19 cellular contexts compared by ENCODE assay signal in the genomic region with DNA sequence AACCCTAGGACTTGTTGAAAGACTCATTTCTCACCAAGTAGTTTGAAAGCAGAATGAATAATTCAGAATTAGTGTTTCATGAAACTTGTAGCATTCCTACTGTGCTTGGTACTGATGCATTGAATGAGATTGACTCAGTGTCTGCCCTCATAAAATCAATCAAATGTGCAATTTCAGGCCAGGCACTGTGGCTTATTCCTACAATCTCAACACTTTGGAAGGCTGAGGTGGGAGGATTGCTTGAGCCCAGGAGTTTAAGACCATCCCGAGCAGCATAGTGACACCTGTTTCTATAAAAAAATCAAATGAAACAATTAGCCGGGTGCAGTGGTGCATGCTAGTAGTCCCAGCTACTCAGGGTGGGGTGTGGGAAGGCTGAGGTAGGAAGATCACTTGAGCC.
"Had no signal": no experiment of that assay in that cellular context is flagged by ENCODE, and none has a peak within 500 bp of the region (broad histone marks: within the 10 kb centered on the region; RNA-seq: fewer than 3 reads in every experiment).

No MANE protein-coding gene starts in this region.

- H3K4me3 Mint-ChIP-seq: activated CD4-positive, alpha-beta memory T cell treated with anti-CD3 and anti-CD28 coated beads, Interleukin-2, amount 10 ng/mL, durations not matched to agents 7 days and 5 days; activated naive CD8-positive, alpha-beta T cell; naive thymus-derived CD4-positive, alpha-beta T cell; stimulated activated naive CD8-positive, alpha-beta T cell treated with anti-CD3 and anti-CD28 coated beads, Interleukin-15, amount 100 ng/mL, for 72 hours; T-cell had no signal

- H3K4me3 ChIP-seq: colonic mucosa, heart right ventricle, left lung, mucosa of descending colon, prostate gland, right lobe of liver, upper lobe of right lung had no signal

- H3K36me3 ChIP-seq: colonic mucosa, left lung, prostate gland, right lobe of liver, upper lobe of right lung had no signal

- H3K27ac Mint-ChIP-seq: activated CD4-positive, alpha-beta memory T cell treated with anti-CD3 and anti-CD28 coated beads, Interleukin-2, amount 10 ng/mL, durations not matched to agents 7 days and 5 days; activated naive CD8-positive, alpha-beta T cell; stimulated activated naive CD8-positive, alpha-beta T cell treated with anti-CD3 and anti-CD28 coated beads, Interleukin-15, amount 100 ng/mL, for 72 hours; T-cell had no signal

- DNase-seq: activated CD4-positive, alpha-beta memory T cell treated with anti-CD3 and anti-CD28 coated beads, Interleukin-2, amount 10 ng/mL, durations not matched to agents 7 days and 5 days; activated gamma-delta T cell; activated T-cell treated with anti-CD3 and anti-CD28 coated beads, Interleukin-2, amount 50 U/mL, for 48 hours; amniotic stem cell; colonic mucosa; heart right ventricle; left lung; mammary epithelial cell; mucosa of descending colon; naive thymus-derived CD4-positive, alpha-beta T cell; right lobe of liver; stimulated activated naive CD8-positive, alpha-beta T cell treated with anti-CD3 and anti-CD28 coated beads, Interleukin-15, amount 100 ng/mL, for 72 hours; T-cell; upper lobe of right lung had no signal

- FAIRE-seq: endothelial cell of umbilical vein, frontal cortex had no signal

- H3K27me3 Mint-ChIP-seq: activated naive CD8-positive, alpha-beta T cell; stimulated activated naive CD8-positive, alpha-beta T cell treated with anti-CD3 and anti-CD28 coated beads, Interleukin-15, amount 100 ng/mL, for 72 hours; T-cell had no signal

- H3K27ac ChIP-seq: colonic mucosa, heart right ventricle, left lung, prostate gland, right lobe of liver, upper lobe of right lung, VCaP had no signal

- H3K27me3 ChIP-seq: colonic mucosa, heart right ventricle, left lung, right lobe of liver, upper lobe of right lung had no signal

- H3K9me3 Mint-ChIP-seq: activated CD4-positive, alpha-beta memory T cell treated with anti-CD3 and anti-CD28 coated beads, Interleukin-2, amount 10 ng/mL, durations not matched to agents 7 days and 5 days; stimulated activated naive CD8-positive, alpha-beta T cell treated with anti-CD3 and anti-CD28 coated beads, Interleukin-15, amount 100 ng/mL, for 72 hours; T-cell had no signal

- H3K9me3 ChIP-seq: colonic mucosa, heart right ventricle, left lung, mucosa of descending colon, prostate gland, right lobe of liver, upper lobe of right lung had no signal

- H3K36me3 Mint-ChIP-seq: T-cell had no signal

- ATAC-seq: heart right ventricle; left lung; mucosa of descending colon; naive thymus-derived CD4-positive, alpha-beta T cell; right lobe of liver; stimulated activated naive CD8-positive, alpha-beta T cell treated with anti-CD3 and anti-CD28 coated beads, Interleukin-15, amount 100 ng/mL, for 72 hours; T-cell; upper lobe of right lung had no signal
